Comparison of ENCODE assay signal across 16 cellular contexts in the genomic region with DNA sequence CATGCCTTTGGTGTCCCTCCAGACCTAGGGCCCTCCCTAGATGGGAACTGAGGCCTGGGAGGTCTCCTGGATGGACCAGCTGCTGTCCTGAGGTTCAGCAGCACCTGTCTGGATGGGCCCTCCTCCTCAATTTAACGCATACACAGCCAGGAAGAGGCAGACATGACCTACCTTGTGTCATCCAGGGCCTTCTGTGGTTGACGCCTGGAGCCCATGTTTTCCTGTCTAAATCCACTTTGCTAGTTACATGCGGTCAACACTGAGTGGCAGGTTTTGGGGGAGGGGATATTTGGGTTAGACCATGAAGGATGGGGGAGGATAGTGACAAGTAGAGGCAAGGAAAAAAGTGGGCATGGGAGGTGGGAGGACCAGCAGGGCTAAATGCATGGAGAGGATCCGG. TPM values are rescaled to one million over a fixed set of nuclear protein-coding genes. Genes with fewer than 3 reads are reported as not detected.
DNase-seq lines count a peak whose midpoint lies in the region; ATAC-seq and TF ChIP-seq lines count a peak whose summit lies in the region.
"Had no signal": no experiment of that assay in that cellular context is flagged by ENCODE, and none has a peak within 500 bp of the region (broad histone marks: within the 10 kb centered on the region; RNA-seq: fewer than 3 reads in every experiment).

No MANE protein-coding gene starts in this region.

- intact Hi-C loops in activated CD4-positive, alpha-beta T cell treated with anti-CD3 and anti-CD28 coated beads, Interleukin-2, amount 10 ng/mL, durations not matched to agents 24 days and 14 days (cut with micrococcal nuclease) = loop anchor here (5.0 kb wide), 2 partner anchors 619 to 1944 kb away; a partner anchor contains a TSS
- intact Hi-C loops in Calu3 (cut with micrococcal nuclease; ENCODE audit: unreplicated experiment) = no loop called here

- H2BK15ac ChIP-seq in mesendoderm (replicated peaks; ENCODE audit: low read depth) = no peak overlapping the region

- H3K4me1 ChIP-seq in mesendoderm (ENCODE audit: control insufficient read depth, low read depth, low read length) = peaks cover 6% of the 10 kb centered on the region

- no peak overlapping the region for H4K8ac ChIP-seq in mesendoderm (ENCODE audit: low read depth, low read length)

- WGBS in mesendoderm (ENCODE audit: extremely low coverage, insufficient coverage, low lambda C conversion rate) = no CpG with 5 or more reads among the region's 4 CpGs

- H3K4me2 ChIP-seq in SU-DHL-6 (ENCODE audit: low read depth, low read length, poor library complexity, severe bottlenecking) = no peak overlapping the region
- no peak overlapping the region for H3K4me2 ChIP-seq in mesendoderm (ENCODE audit: low read length)

- ATAC-seq in esophagus mucosa = no peak
- no peak for ATAC-seq in GM18502 (IDR thresholded peaks at IDR 0.05; ENCODE audit: poor library complexity, unreplicated experiment)

- no peak overlapping the region for H2BK120ac ChIP-seq in mesendoderm (ENCODE audit: low read depth, low read length)

- H2AFZ ChIP-seq in SU-DHL-6 (ENCODE audit: low read depth, low read length, severe bottlenecking) = peak overlapping the region; percentile 79

- CTCF ChIA-PET in Calu3 (lab: Charles Lee) = interaction anchor here (0.6 to 1.4 kb wide), 7 partner anchors 28 to 285 kb away, joined by 3 to 24 read pairs (median 4); a partner anchor contains a TSS

- H3K36me3 ChIP-seq in SU-DHL-6 (ENCODE audit: low read length) = no peaks in the 10 kb centered on the region
- no peaks in the 10 kb centered on the region for H3K36me3 ChIP-seq in mesendoderm (ENCODE audit: control insufficient read depth, insufficient read depth, low read length)
- H3K36me3 ChIP-seq: colonic mucosa, stomach, upper lobe of left lung had no signal

- H3K9me3 ChIP-seq in SU-DHL-6 (ENCODE audit: insufficient read depth, low read length) = no peaks in the 10 kb centered on the region
- H3K9me3 ChIP-seq: colonic mucosa, psoas muscle, stomach, upper lobe of left lung had no signal

- no peak overlapping the region for H3K9ac ChIP-seq in SU-DHL-6 (ENCODE audit: low read length)
- H3K9ac ChIP-seq in mesendoderm (ENCODE audit: low read length) = no peak overlapping the region

- H3K27ac ChIP-seq in SU-DHL-6 (ENCODE audit: low read depth, low read length) (no peak overlapping the region), mesendoderm (ENCODE audit: low read depth, low read length) (no peak overlapping the region), caudate nucleus (ENCODE audit: low read depth, low read length) (no peak overlapping the region)
- H3K27ac ChIP-seq: colonic mucosa, psoas muscle, stomach, upper lobe of left lung had no signal

- no peak overlapping the region for H3K56ac ChIP-seq in mesendoderm (ENCODE audit: low read length)

- no peaks in the 10 kb centered on the region for H3K9me2 ChIP-seq in SU-DHL-6 (replicated peaks; ENCODE audit: insufficient read depth, low read length)

- H3K27me3 ChIP-seq in SU-DHL-6 (ENCODE audit: low read length) = no peaks in the 10 kb centered on the region
- no peaks in the 10 kb centered on the region for H3K27me3 ChIP-seq in mesendoderm (ENCODE audit: insufficient read depth, low read length, poor library complexity)

- H3K79me2 ChIP-seq in SU-DHL-6 (ENCODE audit: insufficient read depth, low read length) (no peaks in the 10 kb centered on the region), mesendoderm (ENCODE audit: control insufficient read depth, insufficient read depth, low read length) (peaks cover 17% of the 10 kb centered on the region)

- peaks cover 21% of the 10 kb centered on the region for H3K36me3 Mint-ChIP-seq in activated CD4-positive, alpha-beta T cell treated with anti-CD3 and anti-CD28 coated beads, Interleukin-2, amount 10 ng/mL, durations not matched to agents 24 days and 14 days (ENCODE audit: low read depth)
- H3K36me3 Mint-ChIP-seq in Calu3 (ENCODE audit: insufficient read depth, unreplicated experiment) = peaks cover 43% of the 10 kb centered on the region
- H3K36me3 Mint-ChIP-seq: activated naive CD8-positive, alpha-beta T cell; mesothelial cell of epicardium; T-cell had no signal

- H4K5ac ChIP-seq in mesendoderm (ENCODE audit: low read length) = no peak overlapping the region

- H3K4me3 ChIP-seq in SU-DHL-6 (ENCODE audit: insufficient read depth, low read length, poor library complexity, severe bottlenecking) (no peak overlapping the region), mesendoderm (ENCODE audit: low read length) (no peak overlapping the region)
- H3K4me3 ChIP-seq: colonic mucosa, psoas muscle, stomach, upper lobe of left lung had no signal

- H2AK5ac ChIP-seq in mesendoderm (ENCODE audit: low read length) = peak overlapping the region; percentile 41

- peaks cover 27% of the 10 kb centered on the region for H3K4me1 Mint-ChIP-seq in activated CD4-positive, alpha-beta T cell treated with anti-CD3 and anti-CD28 coated beads, Interleukin-2, amount 10 ng/mL, durations not matched to agents 24 days and 14 days
- H3K4me1 Mint-ChIP-seq in Calu3 (ENCODE audit: low read depth, unreplicated experiment) = peaks cover 14% of the 10 kb centered on the region

- TF ChIP-seq CTCF in Calu3 (IDR thresholded peaks at IDR 0.05; ENCODE audit: unreplicated experiment) (no peak), SU-DHL-6 (IDR thresholded peaks at IDR 0.05; ENCODE audit: insufficient read depth, low read length, poor library complexity, severe bottlenecking) (no peak)

- no peak overlapping the region for H2BK5ac ChIP-seq in mesendoderm (ENCODE audit: low read length)

- no TSS peak for BruUV-seq in Calu3 (replicated peaks; lab: Mats Ljungman, UMichigan)

- peak overlapping the region; percentile 84 for H3K27ac Mint-ChIP-seq in activated CD4-positive, alpha-beta T cell treated with anti-CD3 and anti-CD28 coated beads, Interleukin-2, amount 10 ng/mL, durations not matched to agents 24 days and 14 days
- peak overlapping the region; percentile 6 for H3K27ac Mint-ChIP-seq in Calu3 (ENCODE audit: unreplicated experiment)
- H3K27ac Mint-ChIP-seq: activated naive CD8-positive, alpha-beta T cell; nephron progenitor cell; T-cell had no signal

- H3K23ac ChIP-seq in mesendoderm (ENCODE audit: low read length) = no peak overlapping the region

- H4K20me1 ChIP-seq in SU-DHL-6 (ENCODE audit: low read depth, low read length) = no peaks in the 10 kb centered on the region

- H3K79me1 ChIP-seq in mesendoderm (ENCODE audit: low read length) = no peaks in the 10 kb centered on the region

- no peaks in the 10 kb centered on the region for H3F3A ChIP-seq in SU-DHL-6 (ENCODE audit: insufficient read depth)

- peak overlapping the region; percentile 43 for H3K4me3 Mint-ChIP-seq in activated CD4-positive, alpha-beta T cell treated with anti-CD3 and anti-CD28 coated beads, Interleukin-2, amount 10 ng/mL, durations not matched to agents 24 days and 14 days
- H3K4me3 Mint-ChIP-seq in Calu3 (ENCODE audit: low read depth, unreplicated experiment) = no peak overlapping the region
- H3K4me3 Mint-ChIP-seq: activated naive CD8-positive, alpha-beta T cell; nephron progenitor cell; T-cell had no signal

- no peaks in the 10 kb centered on the region for H3K9me3 Mint-ChIP-seq in activated CD4-positive, alpha-beta T cell treated with anti-CD3 and anti-CD28 coated beads, Interleukin-2, amount 10 ng/mL, durations not matched to agents 24 days and 14 days
- H3K9me3 Mint-ChIP-seq in Calu3 (ENCODE audit: low read depth, unreplicated experiment) = peaks cover 2% of the 10 kb centered on the region
- H3K9me3 Mint-ChIP-seq: mesothelial cell of epicardium, nephron progenitor cell, T-cell had no signal

- H3K18ac ChIP-seq in mesendoderm (ENCODE audit: low read length) = no peak overlapping the region

- H3K27me3 Mint-ChIP-seq in activated CD4-positive, alpha-beta T cell treated with anti-CD3 and anti-CD28 coated beads, Interleukin-2, amount 10 ng/mL, durations not matched to agents 24 days and 14 days = peaks cover 3% of the 10 kb centered on the region
- no peaks in the 10 kb centered on the region for H3K27me3 Mint-ChIP-seq in Calu3 (ENCODE audit: unreplicated experiment)

- H3K4ac ChIP-seq in mesendoderm (ENCODE audit: low read depth, low read length) = peak overlapping the region; percentile 41

- peak; percentile 61 for DNase-seq in activated CD4-positive, alpha-beta T cell treated with anti-CD3 and anti-CD28 coated beads, Interleukin-2, amount 10 ng/mL, durations not matched to agents 24 days and 14 days
- no peak for DNase-seq in activated CD4-positive, alpha-beta T cell treated with anti-CD3 and anti-CD28 coated beads, Interleukin-2, amount 50 U/mL, for 48 hours
- DNase-seq in Calu3 (no peak), mesendoderm (no peak), caudate nucleus (lab: John Stamatoyannopoulos, UW) (no peak)

RNA-seq across cellular contexts. Expression of a gene that starts 3.1 kb away (rescaled TPM):
- total RNA-seq in activated CD4-positive, alpha-beta T cell treated with anti-CD3 and anti-CD28 coated beads, Interleukin-2, amount 10 ng/mL, durations not matched to agents 24 days and 14 days = 32.8 and 41.0 TPM in 2 replicates
- 48.3 and 60.4 TPM in 2 replicates for total RNA-seq in Calu3 (2022)
- 23.3 TPM for polyA plus RNA-seq in mesendoderm (2013, experiment 1 of 2)
- 24.9 TPM for polyA plus RNA-seq in mesendoderm (2013, experiment 2 of 2)
- total RNA-seq in esophagus mucosa = 8.7 TPM
